25 cellular contexts compared by ENCODE assay signal in genomic region chr6:64547594-64548268, GRCh38.
"Had no signal": no experiment of that assay in that cellular context is flagged by ENCODE, and none has a peak within 500 bp of the region (broad histone marks: within the 10 kb centered on the region; RNA-seq: fewer than 3 reads in every experiment).

No MANE protein-coding gene starts in this region.

- H3K4me1 Mint-ChIP-seq: immature natural killer cell; memory B cell; mesothelial cell of epicardium; naive B cell; nephron progenitor cell; stimulated activated naive CD8-positive, alpha-beta T cell treated with anti-CD3 and anti-CD28 coated beads, Interleukin-15, amount 100 ng/mL, for 72 hours had no signal

- H3K27me3 Mint-ChIP-seq: memory B cell; naive B cell; progenitor cell of endocrine pancreas; stimulated activated naive CD8-positive, alpha-beta T cell treated with anti-CD3 and anti-CD28 coated beads, Interleukin-15, amount 100 ng/mL, for 72 hours had no signal

- H3K36me3 ChIP-seq: pancreas, right lobe of liver, suprapubic skin, transverse colon, vagina had no signal

- H3K36me3 Mint-ChIP-seq: memory B cell, mesothelial cell of epicardium, naive B cell had no signal

- DNase-seq: dorsolateral prefrontal cortex; effector CD4-positive, alpha-beta T cell; hypothalamus; immature natural killer cell; islet precursor cell; left ventricle myocardium superior; mucosa of descending colon; naive B cell; nephron progenitor cell; occipital lobe; right lobe of liver; small intestine; stimulated activated CD4-positive, alpha-beta T cell treated with anti-CD3 and anti-CD28 coated beads, Interleukin-15, amount 100 ng/mL, for 24 hours; stimulated activated CD4-positive, alpha-beta T cell treated with anti-CD3 and anti-CD28 coated beads, Interleukin-4, amount 100 ng/mL, for 1 hour; stimulated activated CD8-positive, alpha-beta memory T cell treated with anti-CD3 and anti-CD28 coated beads, Interleukin-4, amount 100 ng/mL, for 48 hours; stimulated activated naive CD4-positive, alpha-beta T cell; stimulated activated naive CD8-positive, alpha-beta T cell treated with anti-CD3 and anti-CD28 coated beads, Interleukin-15, amount 100 ng/mL, for 72 hours; transverse colon had no signal

- H3K27me3 ChIP-seq: dorsolateral prefrontal cortex, pancreas, right lobe of liver, suprapubic skin, transverse colon, vagina had no signal

- ATAC-seq: left ventricle myocardium superior; mucosa of descending colon; pancreas; right lobe of liver; stimulated activated naive CD8-positive, alpha-beta T cell treated with anti-CD3 and anti-CD28 coated beads, Interleukin-15, amount 100 ng/mL, for 72 hours had no signal

- H3K4me3 ChIP-seq: dorsolateral prefrontal cortex, lung, mucosa of descending colon, pancreas, right lobe of liver, suprapubic skin, transverse colon, vagina had no signal

- H3K9me3 ChIP-seq: mucosa of descending colon, pancreas, right lobe of liver, transverse colon, vagina had no signal

- H3K27ac Mint-ChIP-seq: immature natural killer cell; memory B cell; mesothelial cell of epicardium; naive B cell; nephron progenitor cell; progenitor cell of endocrine pancreas; stimulated activated naive CD8-positive, alpha-beta T cell treated with anti-CD3 and anti-CD28 coated beads, Interleukin-15, amount 100 ng/mL, for 72 hours had no signal

- H3K27ac ChIP-seq: dorsolateral prefrontal cortex, pancreas, right lobe of liver, suprapubic skin, transverse colon, vagina had no signal

- H3K4me1 ChIP-seq: pancreas, right lobe of liver, suprapubic skin, transverse colon, vagina had no signal

- H3K4me3 Mint-ChIP-seq: immature natural killer cell; memory B cell; mesothelial cell of epicardium; naive B cell; nephron progenitor cell; stimulated activated naive CD8-positive, alpha-beta T cell treated with anti-CD3 and anti-CD28 coated beads, Interleukin-15, amount 100 ng/mL, for 72 hours had no signal
